Comparison of ENCODE assay signal across 34 cellular contexts in the genomic region with DNA sequence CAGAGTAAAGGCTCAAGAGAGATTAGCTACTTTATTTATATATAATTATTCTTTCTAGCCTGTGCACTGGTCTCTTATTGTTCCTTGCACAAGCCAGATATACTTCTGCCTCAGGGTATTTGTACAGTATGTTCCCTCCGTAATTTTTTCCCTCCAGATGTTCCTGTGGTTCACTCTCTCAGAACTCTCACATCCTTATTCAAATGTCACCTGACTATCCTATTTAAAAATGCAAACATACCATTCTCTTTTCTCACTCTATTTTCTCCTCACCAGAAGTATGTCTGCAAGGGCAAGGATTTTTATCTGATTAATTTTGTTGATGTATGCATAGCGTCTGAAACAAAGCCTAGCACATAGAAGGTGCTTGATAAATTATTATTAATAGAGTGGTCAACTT.
A peak's percentile ranks its signal among the peaks of the same experiment; 100 is the strongest.
DNase-seq lines count a peak whose midpoint lies in the region; ATAC-seq and TF ChIP-seq lines count a peak whose summit lies in the region.
"Had no signal": no experiment of that assay in that cellular context is flagged by ENCODE, and none has a peak within 500 bp of the region (broad histone marks: within the 10 kb centered on the region; RNA-seq: fewer than 3 reads in every experiment).

No MANE protein-coding gene starts in this region.

- H3K27me3 Mint-ChIP-seq in stimulated activated naive B cell treated with anti-CD40 and anti-IgM and Interleukin-4, amounts not matched to agents 10 μg/mL and 1 μg/mL and 100 μg/mL, for 72 hours: no peaks in the 10 kb centered on the region
- peaks cover 0 to 7% of the 10 kb centered on the region in 2 donors for H3K27me3 Mint-ChIP-seq in CD8-positive, alpha-beta memory T cell
- no peaks in the 10 kb centered on the region for H3K27me3 Mint-ChIP-seq in activated T-cell treated with anti-CD3 and anti-CD28 coated beads, Interleukin-2, amount 50 U/mL, for 4 hours (ENCODE audit: low read depth)

- H3K36me3 Mint-ChIP-seq in stimulated activated naive B cell treated with anti-CD40 and anti-IgM and Interleukin-4, amounts not matched to agents 10 μg/mL and 1 μg/mL and 100 μg/mL, for 72 hours: no peaks in the 10 kb centered on the region
- H3K36me3 Mint-ChIP-seq in CD8-positive, alpha-beta memory T cell: peaks cover 0 to 2% (median 0%) of the 10 kb centered on the region in 3 donors
- H3K36me3 Mint-ChIP-seq in activated T-cell treated with anti-CD3 and anti-CD28 coated beads, Interleukin-2, amount 50 U/mL, for 4 hours (ENCODE audit: insufficient read depth): peaks cover 1% of the 10 kb centered on the region
- H3K36me3 Mint-ChIP-seq: activated naive CD4-positive, alpha-beta T cell treated with anti-CD3 and anti-CD28 coated beads, Interleukin-2, amount 50 U/mL, for 72 hours had no signal

- H3F3A ChIP-seq in SK-N-SH (replicated peaks; ENCODE audit: insufficient read depth): no peaks in the 10 kb centered on the region

- H3K4me3 ChIP-seq in SK-N-SH (ENCODE audit: low read depth in 2 of 2, low read length in 1 of 2): no peak overlapping the region
- H3K4me3 ChIP-seq in RWPE2 (ENCODE audit: severe bottlenecking): no peak overlapping the region
- no peak overlapping the region for H3K4me3 ChIP-seq in fibroblast of lung (replicated peaks in 1 of 4; ENCODE audit: control extremely low read depth in 1 of 4, insufficient read depth in 1 of 4, low read depth in 3 of 4, low read length in 4 of 4)
- H3K4me3 ChIP-seq in CD8-positive, alpha-beta memory T cell (ENCODE audit: low read length): no peak overlapping the region
- H3K4me3 ChIP-seq: A549, coronary artery, mucosa of descending colon, PC-9, prostate gland, right lobe of liver, tibial artery, vagina had no signal

- H4K20me1 ChIP-seq in SK-N-SH (ENCODE audit: insufficient read depth): no peaks in the 10 kb centered on the region
- no peaks in the 10 kb centered on the region for H4K20me1 ChIP-seq in fibroblast of lung (ENCODE audit: control insufficient read depth, extremely low read depth, insufficient read depth, low read length)

- ATAC-seq in SK-N-SH treated with all-trans-retinoic acid at 6 μM for 48 hours (no peak), RWPE2 (ENCODE audit: low read depth) (peak; percentile 74; the same call in 2 of the 3 replicates), GM21529 (IDR thresholded peaks at IDR 0.05; ENCODE audit: unreplicated experiment) (no peak)
- ATAC-seq in stimulated activated naive B cell treated with anti-CD40 and anti-IgM and Interleukin-4, amounts not matched to agents 10 μg/mL and 1 μg/mL and 100 μg/mL, for 72 hours (replicated peaks): peak; percentile 72 to 78
- ATAC-seq in activated T-cell treated with anti-CD3 and anti-CD28 coated beads, Interleukin-2, amount 50 U/mL, for 4 hours: no peak
- ATAC-seq: A549; activated naive CD4-positive, alpha-beta T cell treated with anti-CD3 and anti-CD28 coated beads, Interleukin-2, amount 50 U/mL, for 72 hours; left colon; mucosa of descending colon; natural killer cell; right lobe of liver had no signal

- no peaks in the 10 kb centered on the region for H3K9me2 ChIP-seq in SK-N-SH

- no peak for TF ChIP-seq CTCF in SK-N-SH (IDR thresholded peaks at IDR 0.05)
- no peak for TF ChIP-seq CTCF in RWPE2 (IDR thresholded peaks at IDR 0.05; ENCODE audit: poor library complexity, severe bottlenecking)
- TF ChIP-seq CTCF in fibroblast of lung (conservative IDR thresholded peaks at IDR 0.05 in 1 of 2, IDR thresholded peaks at IDR 0.05 in 1 of 2; ENCODE audit: low read depth in 1 of 2, low read length in 2 of 2): no peak

- CTCF ChIA-PET in SK-N-SH (lab: Yijun Ruan, JAX): no interaction called here
- CTCF ChIA-PET in CD8-positive, alpha-beta memory T cell (lab: Charles Lee): no interaction called here

- no peaks in the 10 kb centered on the region for H3K79me2 ChIP-seq in SK-N-SH (ENCODE audit: insufficient read depth)
- no peaks in the 10 kb centered on the region for H3K79me2 ChIP-seq in fibroblast of lung (ENCODE audit: control insufficient read depth, insufficient read depth, low read length)

- H3K9me3 ChIP-seq in SK-N-SH (no peaks in the 10 kb centered on the region), RWPE2 (ENCODE audit: severe bottlenecking) (no peaks in the 10 kb centered on the region), fibroblast of lung (ENCODE audit: control insufficient read depth, insufficient read depth, low read depth, low read length) (no peaks in the 10 kb centered on the region)
- no peaks in the 10 kb centered on the region for H3K9me3 ChIP-seq in CD8-positive, alpha-beta memory T cell (ENCODE audit: low read length)
- H3K9me3 ChIP-seq: A549, mucosa of descending colon, prostate gland, right lobe of liver, tibial artery, vagina had no signal

- H2AFZ ChIP-seq in SK-N-SH (ENCODE audit: low read depth) (no peak overlapping the region), fibroblast of lung (ENCODE audit: low read length) (no peak overlapping the region)
- H2AFZ ChIP-seq: PC-9 had no signal

- peaks cover 0 to 20% of the 10 kb centered on the region in 2 donors for H3K4me1 Mint-ChIP-seq in stimulated activated naive B cell treated with anti-CD40 and anti-IgM and Interleukin-4, amounts not matched to agents 10 μg/mL and 1 μg/mL and 100 μg/mL, for 72 hours
- no peaks in the 10 kb centered on the region for H3K4me1 Mint-ChIP-seq in CD8-positive, alpha-beta memory T cell
- H3K4me1 Mint-ChIP-seq in activated T-cell treated with anti-CD3 and anti-CD28 coated beads, Interleukin-2, amount 50 U/mL, for 4 hours (ENCODE audit: low read depth): no peaks in the 10 kb centered on the region
- H3K4me1 Mint-ChIP-seq: natural killer cell had no signal

- H3K4me2 ChIP-seq in SK-N-SH: no peak overlapping the region
- H3K4me2 ChIP-seq in fibroblast of lung (ENCODE audit: extremely low read depth, insufficient read depth, low read length): no peak overlapping the region
- H3K4me2 ChIP-seq: A549, PC-9 had no signal

- WGBS in SK-N-SH (ENCODE audit: low lambda C conversion rate): 43% methylated on average over 2 of the region's 2 CpGs

- H3K36me3 ChIP-seq in SK-N-SH (replicated peaks in 1 of 2; ENCODE audit: control insufficient read depth in 1 of 2, insufficient read depth in 2 of 2, low read length in 1 of 2): no peaks in the 10 kb centered on the region
- no peaks in the 10 kb centered on the region for H3K36me3 ChIP-seq in RWPE2 (ENCODE audit: low read depth)
- no peaks in the 10 kb centered on the region for H3K36me3 ChIP-seq in fibroblast of lung (ENCODE audit: control insufficient read depth, insufficient read depth, low read length)
- no peaks in the 10 kb centered on the region for H3K36me3 ChIP-seq in CD8-positive, alpha-beta memory T cell (ENCODE audit: insufficient read depth, low read length)
- H3K36me3 ChIP-seq: prostate gland, right lobe of liver, tibial artery, vagina had no signal

- DNase-seq in SK-N-SH (peak; percentile 6), RWPE2 (ENCODE audit: low spot score) (no peak), fibroblast of lung (ENCODE audit: low read depth in 2 of 2) (peak; percentile 18 to 28)
- no peak for DNase-seq in stimulated activated naive B cell treated with anti-CD40 and anti-IgM and Interleukin-4, amounts not matched to agents 10 μg/mL and 1 μg/mL and 100 μg/mL, for 72 hours
- DNase-seq in CD8-positive, alpha-beta memory T cell: no peak
- DNase-seq in activated T-cell treated with anti-CD3 and anti-CD28 coated beads, Interleukin-2, amount 50 U/mL, for 4 hours: no peak
- DNase-seq: activated CD4-positive, alpha-beta T cell treated with anti-CD3 and anti-CD28 coated beads for 4 hours; activated effector memory CD4-positive, alpha-beta T cell treated with Interleukin-2 at 50 U/mL for 16 hours; activated T-cell treated with anti-CD3 and anti-CD28 coated beads for 4 hours; anterior cingulate cortex; DND-41; effector memory CD4-positive, alpha-beta T cell; hippocampal formation; left colon; mucosa of descending colon; natural killer cell; NCI-H2081 treated with DMSO at 0.1 percent for 48 hours; NCI-H226; nucleus accumbens; PC-9; right lobe of liver; SHP77; stimulated activated CD4-positive, alpha-beta T cell treated with anti-CD3 and anti-CD28 coated beads, Interleukin-4, amount 100 ng/mL, for 24 hours; SW 1271; T-helper 9 cell; tibial artery had no signal

- H3K9ac ChIP-seq in SK-N-SH: no peak overlapping the region
- no peak overlapping the region for H3K9ac ChIP-seq in fibroblast of lung (ENCODE audit: insufficient read depth, low read length)

- no peak overlapping the region for H3K27ac Mint-ChIP-seq in stimulated activated naive B cell treated with anti-CD40 and anti-IgM and Interleukin-4, amounts not matched to agents 10 μg/mL and 1 μg/mL and 100 μg/mL, for 72 hours
- peak overlapping the region in 1 of 8 donors; percentile 3 for H3K27ac Mint-ChIP-seq in CD8-positive, alpha-beta memory T cell
- H3K27ac Mint-ChIP-seq: activated naive CD4-positive, alpha-beta T cell treated with anti-CD3 and anti-CD28 coated beads, Interleukin-2, amount 50 U/mL, for 72 hours; natural killer cell had no signal

- H3K9me3 Mint-ChIP-seq in stimulated activated naive B cell treated with anti-CD40 and anti-IgM and Interleukin-4, amounts not matched to agents 10 μg/mL and 1 μg/mL and 100 μg/mL, for 72 hours: peaks cover 4 to 7% of the 10 kb centered on the region in 2 donors
- no peaks in the 10 kb centered on the region for H3K9me3 Mint-ChIP-seq in CD8-positive, alpha-beta memory T cell
- H3K9me3 Mint-ChIP-seq in activated T-cell treated with anti-CD3 and anti-CD28 coated beads, Interleukin-2, amount 50 U/mL, for 4 hours: peaks cover 3% of the 10 kb centered on the region

- no peak overlapping the region for H3K4me3 Mint-ChIP-seq in stimulated activated naive B cell treated with anti-CD40 and anti-IgM and Interleukin-4, amounts not matched to agents 10 μg/mL and 1 μg/mL and 100 μg/mL, for 72 hours
- H3K4me3 Mint-ChIP-seq in CD8-positive, alpha-beta memory T cell: no peak overlapping the region
- no peak overlapping the region for H3K4me3 Mint-ChIP-seq in activated T-cell treated with anti-CD3 and anti-CD28 coated beads, Interleukin-2, amount 50 U/mL, for 4 hours
- H3K4me3 Mint-ChIP-seq: natural killer cell had no signal

- no peak for TF ChIP-seq EP300 in SK-N-SH (IDR thresholded peaks at IDR 0.05; ENCODE audit: borderline replicate concordance in 1 of 2, low read depth in 1 of 2, low read length in 1 of 2)

- H3K4me1 ChIP-seq in SK-N-SH (ENCODE audit: control insufficient read depth in 1 of 2, insufficient read depth in 2 of 2, low read depth in 1 of 2, low read length in 1 of 2) (no peaks in the 10 kb centered on the region; a peak in 1 of 4 replicates), RWPE2 (ENCODE audit: insufficient read depth, poor library complexity, severe bottlenecking) (no peaks in the 10 kb centered on the region), fibroblast of lung (ENCODE audit: control insufficient read depth, extremely low read depth, insufficient read depth, low read length) (no peaks in the 10 kb centered on the region)
- no peaks in the 10 kb centered on the region for H3K4me1 ChIP-seq in CD8-positive, alpha-beta memory T cell (ENCODE audit: insufficient read depth, low read length)
- H3K4me1 ChIP-seq: A549, prostate gland, right lobe of liver, vagina had no signal

- H3K27ac ChIP-seq in SK-N-SH (ENCODE audit: low read depth in 2 of 2, low read length in 1 of 2) (no peak overlapping the region), RWPE2 (ENCODE audit: poor library complexity, severe bottlenecking) (peak overlapping the region; percentile 20), fibroblast of lung (ENCODE audit: insufficient read depth, low read length) (no peak overlapping the region)
- H3K27ac ChIP-seq in CD8-positive, alpha-beta memory T cell (ENCODE audit: low read depth, low read length): no peak overlapping the region
- H3K27ac ChIP-seq: A549, coronary artery, PC-9, prostate gland, right lobe of liver, tibial artery, vagina, VCaP had no signal

- POLR2A ChIA-PET in SK-N-SH (lab: Yijun Ruan, JAX): no interaction called here
- POLR2A ChIA-PET in CD8-positive, alpha-beta memory T cell (lab: Charles Lee): no interaction called here

- H3K27me3 ChIP-seq in SK-N-SH (ENCODE audit: insufficient read depth) (no peaks in the 10 kb centered on the region), RWPE2 (ENCODE audit: insufficient read depth, poor library complexity, severe bottlenecking) (no peaks in the 10 kb centered on the region), fibroblast of lung (ENCODE audit: control insufficient read depth, insufficient read depth, low read length) (no peaks in the 10 kb centered on the region)
- H3K27me3 ChIP-seq in CD8-positive, alpha-beta memory T cell (ENCODE audit: insufficient read depth, low read length, poor library complexity, severe bottlenecking): no peaks in the 10 kb centered on the region
- H3K27me3 ChIP-seq: right lobe of liver, tibial artery, vagina had no signal

- TF ChIP-seq RAD21 in SK-N-SH (IDR thresholded peaks at IDR 0.05; ENCODE audit: low read length): no peak

Comparison
In these comparisons a context has a peak if more than half of its experiments do, and no peak if none do; other contexts are left out.
1. DNase-seq: peak in SK-N-SH (single experiment) and fibroblast of lung (2 of 2); none in RWPE2 (single experiment), stimulated activated naive B cell treated with anti-CD40 and anti-IgM and Interleukin-4, amounts not matched to agents 10 μg/mL and 1 μg/mL and 100 μg/mL, for 72 hours (single experiment), CD8-positive, alpha-beta memory T cell (0 of 5) and activated T-cell treated with anti-CD3 and anti-CD28 coated beads, Interleukin-2, amount 50 U/mL, for 4 hours (single experiment).
2. ATAC-seq: peak in RWPE2 (single experiment) and stimulated activated naive B cell treated with anti-CD40 and anti-IgM and Interleukin-4, amounts not matched to agents 10 μg/mL and 1 μg/mL and 100 μg/mL, for 72 hours (2 of 2); none in SK-N-SH treated with all-trans-retinoic acid at 6 μM for 48 hours (single experiment), GM21529 (single experiment) and activated T-cell treated with anti-CD3 and anti-CD28 coated beads, Interleukin-2, amount 50 U/mL, for 4 hours (0 of 2).